In genomic region chr19:54201172-54201701, GRCh38 we compare ENCODE assay signal across 9 cellular contexts. TPM values are rescaled to one million over a fixed set of nuclear protein-coding genes. Genes with fewer than 3 reads are reported as not detected.
DNase-seq lines count a peak whose midpoint lies in the region; ATAC-seq and TF ChIP-seq lines count a peak whose summit lies in the region.
"Had no signal": no experiment of that assay in that cellular context is flagged by ENCODE, and none has a peak within 500 bp of the region (broad histone marks: within the 10 kb centered on the region; RNA-seq: fewer than 3 reads in every experiment).

No MANE protein-coding gene starts in this region.

- H3K4me2 ChIP-seq in H9 (ENCODE audit: insufficient read depth, insufficient read length, low read length) (peak overlapping the region; percentile 89), smooth muscle cell (peak overlapping the region; percentile 89)

- H4K20me1 ChIP-seq in H9 (ENCODE audit: control insufficient read depth, insufficient read depth, insufficient read length): no peaks in the 10 kb centered on the region
- H4K20me1 ChIP-seq in smooth muscle cell (ENCODE audit: low read depth): peaks cover 53% of the 10 kb centered on the region

- no peak overlapping the region for H4K5ac ChIP-seq in H9 (ENCODE audit: insufficient read length, low read depth, low read length)

- H3K27me3 Mint-ChIP-seq in H9 (ENCODE audit: low read depth): no peaks in the 10 kb centered on the region; the same call in 1 of the 2 replicates
- H3K27me3 Mint-ChIP-seq in activated CD4-positive, alpha-beta memory T cell treated with anti-CD3 and anti-CD28 coated beads for 36 hours: no peaks in the 10 kb centered on the region

- peak overlapping the region; percentile 100 for H3K27ac Mint-ChIP-seq in H9
- peak overlapping the region; percentile 100 for H3K27ac Mint-ChIP-seq in activated CD4-positive, alpha-beta memory T cell treated with anti-CD3 and anti-CD28 coated beads for 36 hours

- intact Hi-C loops in activated CD4-positive, alpha-beta memory T cell treated with anti-CD3 and anti-CD28 coated beads for 36 hours (cut with micrococcal nuclease): loop anchor here (1.0 kb wide), 3 partner anchors 42 to 99 kb away; partner anchors contain the start of genes CNOT3, LENG1 and NDUFA3

- H3K4me1 ChIP-seq in H9 (ENCODE audit: insufficient read depth, low read length) (peaks cover 3% of the 10 kb centered on the region), right atrium auricular region (peaks cover 0 to 57% of the 10 kb centered on the region in 2 donors), smooth muscle cell (ENCODE audit: low read depth) (peaks cover 18% of the 10 kb centered on the region)

- H3K9me3 Mint-ChIP-seq in H9: no peaks in the 10 kb centered on the region
- no peaks in the 10 kb centered on the region for H3K9me3 Mint-ChIP-seq in activated CD4-positive, alpha-beta memory T cell treated with anti-CD3 and anti-CD28 coated beads for 36 hours

- no peak overlapping the region for H2BK12ac ChIP-seq in H9 (ENCODE audit: insufficient read length, low read depth, low read length)

- H4K91ac ChIP-seq in H9 (ENCODE audit: insufficient read length, low read depth, low read length): no peak overlapping the region

- H3T11ph ChIP-seq in H9 (ENCODE audit: low read length): no peak overlapping the region

- no CpG with 5 or more reads among the region's 28 CpGs for WGBS in H9 (ENCODE audit: extremely low coverage, insufficient read length, low lambda C conversion rate)
- 3% methylated on average over 28 of the region's 28 CpGs for WGBS in smooth muscle cell (ENCODE audit: low lambda C conversion rate)

- H3K4ac ChIP-seq in H9 (ENCODE audit: low read depth, low read length): no peak overlapping the region

- peaks cover 51% of the 10 kb centered on the region for H3K36me3 ChIP-seq in right atrium auricular region
- H3K36me3 ChIP-seq in smooth muscle cell (ENCODE audit: low read depth): no peaks in the 10 kb centered on the region

- H2BK20ac ChIP-seq in H9 (ENCODE audit: low read depth, low read length, poor library complexity, severe bottlenecking): no peak overlapping the region

- CTCF ChIA-PET in activated CD4-positive, alpha-beta memory T cell treated with anti-CD3 and anti-CD28 coated beads for 36 hours (lab: Charles Lee): interaction anchor here (1.7 kb wide), 1 partner anchor 12 kb away, joined by 7 read pairs; the partner anchor contains the start of gene MBOAT7

- peaks cover 55 to 63% (median 60%) of the 10 kb centered on the region in 3 experiments for H3K36me3 Mint-ChIP-seq in H9 (ENCODE audit: insufficient read depth in 1 of 3, low read depth in 3 of 3)
- H3K36me3 Mint-ChIP-seq in activated CD4-positive, alpha-beta memory T cell treated with anti-CD3 and anti-CD28 coated beads for 36 hours: peaks cover 56% of the 10 kb centered on the region

- no peak overlapping the region for H2BK5ac ChIP-seq in H9 (ENCODE audit: insufficient read length, low read length)

- ATAC-seq in GM18909 (IDR thresholded peaks at IDR 0.05; ENCODE audit: poor library complexity, unreplicated experiment) (no peak), omental fat pad (ENCODE audit: low FRiP score) (no peak)

- H3K18ac ChIP-seq in H9 (ENCODE audit: insufficient read length, low read depth, low read length): no peak overlapping the region

- H3K79me2 ChIP-seq in H9 (ENCODE audit: insufficient read depth, low read length) (peaks cover 39% of the 10 kb centered on the region), smooth muscle cell (ENCODE audit: low read depth) (peaks cover 55% of the 10 kb centered on the region)

- no peak for TF ChIP-seq CTCF in H9 (conservative IDR thresholded peaks at IDR 0.05)
- no peak for TF ChIP-seq CTCF in right atrium auricular region (IDR thresholded peaks at IDR 0.05)
- TF ChIP-seq CTCF in smooth muscle cell (IDR thresholded peaks at IDR 0.05; ENCODE audit: borderline replicate concordance, insufficient read depth, poor library complexity, severe bottlenecking): no peak
- no peak for TF ChIP-seq CTCF in omental fat pad (IDR thresholded peaks at IDR 0.05)

- H4K8ac ChIP-seq in H9 (replicated peaks; ENCODE audit: insufficient read length, low read depth, low read length): no peak overlapping the region

- H3K9ac ChIP-seq in H9 (ENCODE audit: extremely low read depth, insufficient read length, low read length) (peak overlapping the region; percentile 96), smooth muscle cell (ENCODE audit: low read depth) (peak overlapping the region; percentile 96)

- no peak overlapping the region for H2AK5ac ChIP-seq in H9 (ENCODE audit: insufficient read length, low read length)

- H3K27me3 ChIP-seq in H9 (ENCODE audit: insufficient read depth, low read length) (no peaks in the 10 kb centered on the region), right atrium auricular region (no peaks in the 10 kb centered on the region), smooth muscle cell (ENCODE audit: low read depth) (no peaks in the 10 kb centered on the region)

- H2BK120ac ChIP-seq in H9 (ENCODE audit: low read depth, low read length, poor library complexity, severe bottlenecking): no peak overlapping the region

- H3F3A ChIP-seq in smooth muscle cell (ENCODE audit: low read depth): peaks cover 42% of the 10 kb centered on the region

- H3K14ac ChIP-seq in H9 (ENCODE audit: insufficient read depth, low read length): peak overlapping the region; percentile 72

- H2BK15ac ChIP-seq in H9 (ENCODE audit: low read depth, low read length): no peak overlapping the region

- no peaks in the 10 kb centered on the region for H3K9me3 ChIP-seq in H9 (ENCODE audit: control insufficient read depth, low read depth, low read length)
- H3K9me3 ChIP-seq in right atrium auricular region: no peaks in the 10 kb centered on the region
- no peaks in the 10 kb centered on the region for H3K9me3 ChIP-seq in smooth muscle cell (replicated peaks; ENCODE audit: low read depth)

- peak overlapping the region; percentile 73 for H3K4me3 ChIP-seq in right atrium auricular region
- H3K4me3 ChIP-seq in smooth muscle cell: peak overlapping the region; percentile 72

- peaks cover 7% of the 10 kb centered on the region for H3K23me2 ChIP-seq in H9 (ENCODE audit: insufficient read length, low read depth, low read length, poor library complexity, severe bottlenecking)

- H3K23ac ChIP-seq in H9 (ENCODE audit: insufficient read length, low read depth, low read length): no peak overlapping the region

- DNase-seq in H9 (no peak), right atrium auricular region (ENCODE audit: low spot score) (no peak), smooth muscle cell (lab: John Stamatoyannopoulos, UW; ENCODE audit: unreplicated experiment) (no peak), NCI-H510A (lab: John Stamatoyannopoulos, UW) (no peak), omental fat pad (ENCODE audit: low spot score) (no peak), UCSD-AML1 (lab: John Stamatoyannopoulos, UW; ENCODE audit: unreplicated experiment) (no peak)
- DNase-seq in activated CD4-positive, alpha-beta memory T cell treated with anti-CD3 and anti-CD28 coated beads for 36 hours: no peak

- peak overlapping the region; percentile 58 for H3K56ac ChIP-seq in H9 (ENCODE audit: insufficient read length, low read depth, low read length)

- H3K4me3 Mint-ChIP-seq in H9: peak overlapping the region; percentile 95 to 98
- peak overlapping the region; percentile 96 for H3K4me3 Mint-ChIP-seq in activated CD4-positive, alpha-beta memory T cell treated with anti-CD3 and anti-CD28 coated beads for 36 hours

- H3K27ac ChIP-seq in H9 (ENCODE audit: insufficient read length, low read depth, low read length) (peak overlapping the region; percentile 82), right atrium auricular region (peak overlapping the region; percentile 96 to 98), smooth muscle cell (ENCODE audit: low read depth) (peak overlapping the region; percentile 93)

- POLR2A ChIA-PET in activated CD4-positive, alpha-beta memory T cell treated with anti-CD3 and anti-CD28 coated beads for 36 hours (lab: Charles Lee): interaction anchor here (0.6 to 3.2 kb wide), 6 partner anchors 9 to 358 kb away, joined by 3 to 84 read pairs (median 8); partner anchors contain the start of genes LENG1, MBOAT7 and TSEN34

- peaks cover 6% of the 10 kb centered on the region for H3K79me1 ChIP-seq in H9 (ENCODE audit: insufficient read depth, low read depth, low read length, poor library complexity, severe bottlenecking)

- no peak overlapping the region for H2AFZ ChIP-seq in H9 (ENCODE audit: low read length)
- no peak overlapping the region for H2AFZ ChIP-seq in smooth muscle cell (ENCODE audit: low read depth)

- H3K4me1 Mint-ChIP-seq in H9: peaks cover 35 to 49% of the 10 kb centered on the region in 2 experiments
- peaks cover 52% of the 10 kb centered on the region for H3K4me1 Mint-ChIP-seq in activated CD4-positive, alpha-beta memory T cell treated with anti-CD3 and anti-CD28 coated beads for 36 hours (ENCODE audit: low read depth)

RNA-seq across cellular contexts. Expression of gene RPS9, which starts 0.6 kb away (rescaled TPM):
- 1,674 and 1,679 TPM in 2 replicates for total RNA-seq in H9 (2021)
- 1,000 to 10,000 TPM; 1,595 to 1,653 TPM for total RNA-seq in activated CD4-positive, alpha-beta memory T cell treated with anti-CD3 and anti-CD28 coated beads for 36 hours
- 1,000 to 10,000 TPM; 1,068 to 1,279 TPM for total RNA-seq in right atrium auricular region
- 1,047 and 1,149 TPM in 2 replicates for total RNA-seq in smooth muscle cell
- 347 and 352 TPM in 2 replicates for polyA plus RNA-seq in smooth muscle cell
- 1,000 to 10,000 TPM; 1,567 to 2,105 (median 1,838) TPM for total RNA-seq in omental fat pad

RNA-seq across cellular contexts. Expression of gene TSEN34, which starts 10.1 kb away (rescaled TPM):
- total RNA-seq in H9 (2021) (28.3 and 29.0 TPM in 2 replicates), right atrium auricular region (10 to 100 TPM; 36.7 to 37.0 TPM), smooth muscle cell (45.8 and 53.7 TPM in 2 replicates), omental fat pad (10 to 100 TPM; 36.1 to 49.3 (median 40.3) TPM)
- 10 to 100 TPM; 15.5 to 16.3 TPM for total RNA-seq in activated CD4-positive, alpha-beta memory T cell treated with anti-CD3 and anti-CD28 coated beads for 36 hours
- polyA plus RNA-seq in smooth muscle cell: 79.5 and 91.7 TPM in 2 replicates

RNA-seq across cellular contexts. Expression of gene MBOAT7, which starts 11.9 kb away (rescaled TPM):
- total RNA-seq in H9 (2021): 100 and 103 TPM in 2 replicates
- total RNA-seq in activated CD4-positive, alpha-beta memory T cell treated with anti-CD3 and anti-CD28 coated beads for 36 hours: 100 to 1,000 TPM; 107 to 112 TPM
- 10 to 100 TPM; 27.0 to 37.0 TPM for total RNA-seq in right atrium auricular region
- 76.8 and 110 TPM in 2 replicates for total RNA-seq in smooth muscle cell
- polyA plus RNA-seq in smooth muscle cell: 106 and 195 TPM in 2 replicates
- total RNA-seq in omental fat pad: 10 to 100 TPM; 21.0 to 72.4 (median 32.7) TPM

RNA-seq across cellular contexts. Expression of gene LILRB3, which starts 21.6 kb away (rescaled TPM):
- total RNA-seq in H9 (2021) (not detected in 2 replicates), right atrium auricular region (1 to 10 TPM; 2.0 to 8.8 TPM), smooth muscle cell (not detected in 2 replicates), omental fat pad (100 to 1,000 TPM in 1 of 4 donors, 10 to 100 TPM in 3; 11.7 to 135 (median 71.5) TPM)
- total RNA-seq in activated CD4-positive, alpha-beta memory T cell treated with anti-CD3 and anti-CD28 coated beads for 36 hours: 1 to 10 TPM in 1 of 2 experiments, under 1 TPM in 1; 0.68 to 1.6 TPM
- 0.06 and 0.70 TPM in 2 replicates for polyA plus RNA-seq in smooth muscle cell
- total RNA-seq: NCI-H460 had no signal

RNA-seq across cellular contexts. Expression of gene TMC4, which starts 28.3 kb away (rescaled TPM):
- total RNA-seq in H9 (2021) (12.2 and 12.7 TPM in 2 replicates), right atrium auricular region (1 to 10 TPM; 1.7 to 2.8 TPM), smooth muscle cell (5.9 and 7.3 TPM in 2 replicates), omental fat pad (1 to 10 TPM in 3 of 4 donors, not detected in 1; 1.2 to 4.1 (median 1.6) TPM)
- total RNA-seq in activated CD4-positive, alpha-beta memory T cell treated with anti-CD3 and anti-CD28 coated beads for 36 hours: under 1 TPM; 0.26 to 0.27 TPM
- polyA plus RNA-seq in smooth muscle cell: 6.7 and 28.0 TPM in 2 replicates
